Comparison of ENCODE assay signal across 9 cellular contexts in genomic region chr11:31131760-31132159, GRCh38.
"Had no signal": no experiment of that assay in that cellular context is flagged by ENCODE, and none has a peak within 500 bp of the region (broad histone marks: within the 10 kb centered on the region; RNA-seq: fewer than 3 reads in every experiment).

No MANE protein-coding gene starts in this region.

- H2AFZ ChIP-seq: GM23248 had no signal

- FAIRE-seq: K562 had no signal

- H3K4me3 ChIP-seq: GM23248, HAP-1, K562 had no signal

- H3K9ac ChIP-seq: GM23248 had no signal

- H3K36me3 ChIP-seq: HAP-1 had no signal

- H3K27ac ChIP-seq: GM23248, HL-60 had no signal

- ATAC-seq: HCT116, K562 had no signal

- H3K27ac Mint-ChIP-seq: HFFc6 had no signal

- H3K4me3 Mint-ChIP-seq: HFFc6 had no signal

- H3K4me1 ChIP-seq: HAP-1 had no signal

- H3K9me3 ChIP-seq: HAP-1 had no signal

- DNase-seq: GM23248, GOT3, H7, HFFc6, IMR-90 had no signal
